ENCODE assay signal across 11 cellular contexts in genomic region chr1:206175459-206176112, GRCh38. TPM values are rescaled to one million over a fixed set of nuclear protein-coding genes. Genes with fewer than 3 reads are reported as not detected.
DNase-seq lines count a peak whose midpoint lies in the region; ATAC-seq, FAIRE-seq and TF ChIP-seq lines count a peak whose summit lies in the region.
"Not testable (repeated sequence)": the region's sequence is repeated elsewhere in the genome, so short reads cannot be mapped to it uniquely, and the experiment has no call there.
"Had no signal": no experiment of that assay in that cellular context is flagged by ENCODE, and none has a peak within 500 bp of the region (broad histone marks: within the 10 kb centered on the region; RNA-seq: fewer than 3 reads in every experiment).

No MANE protein-coding gene starts in this region.

- not testable (repeated sequence) for FAIRE-seq in A549 (lab: Jason Lieb, UNC); K562 (lab: Jason Lieb, UNC); pancreas (lab: Jason Lieb, UNC)

- H3K9me1 ChIP-seq in K562 (ENCODE audit: control insufficient read depth, insufficient read depth, low read length), result not testable (repeated sequence)

- H3F3A ChIP-seq in PC-9 (ENCODE audit: insufficient read depth, low read depth), result peaks cover 12% of the 10 kb centered on the region

- intact Hi-C loops in PC-9 (cut with micrococcal nuclease; ENCODE audit: unreplicated experiment); K562 (cut with micrococcal nuclease); pancreas (cut with DNase I): not testable (repeated sequence)

- not testable (repeated sequence) for H3K9ac ChIP-seq in K562 (ENCODE audit: insufficient read depth in 1 of 2, low read depth in 2 of 2, low read length in 2 of 2)

- not testable (repeated sequence) for TF ChIP-seq CTCF in A549 (IDR thresholded peaks at IDR 0.05); pancreas (IDR thresholded peaks at IDR 0.05)
- TF ChIP-seq CTCF in PC-9 (conservative IDR thresholded peaks at IDR 0.05) (0 out of 2 replicates have a peak, but pooled peaks have one; percentile 17), K562 (IDR thresholded peaks at IDR 0.05 in 2 of 3, conservative IDR thresholded peaks at IDR 0.05 in 1 of 3; ENCODE audit: insufficient read depth in 2 of 3, low read depth in 1 of 3, low read length in 3 of 3) (peak in 2 of 3 experiments; percentile 16 to 41; a peak in 2 of 6 replicates)

- H3K9me2 ChIP-seq in PC-9 (ENCODE audit: insufficient read depth), result not testable (repeated sequence)

- not testable (repeated sequence) for H3K4me3 ChIP-seq in A549, PC-9, K562, pancreas

- TF ChIP-seq EP300 in A549 (IDR thresholded peaks at IDR 0.05); K562 (IDR thresholded peaks at IDR 0.05; ENCODE audit: low read length): not testable (repeated sequence)

- in situ Hi-C loops in G401 (cut with HindIII; ENCODE audit: low sequenced_read_pairs); K562 (cut with MboI): not testable (repeated sequence)

- H3K4me2 ChIP-seq in A549 (peak overlapping the region; percentile 47; the same call in 2 of the 3 replicates), PC-9 (peak overlapping the region; percentile 27)
- not testable (repeated sequence) for H3K4me2 ChIP-seq in K562 (ENCODE audit: insufficient read depth, low read length)

- WGBS in A549 (ENCODE audit: missing lambda C conversion rate), result 38% methylated on average over 1 of the region's 4 CpGs
- WGBS in K562 (ENCODE audit: insufficient coverage, low coverage, missing lambda C conversion rate), result 39% methylated on average over 1 of the region's 4 CpGs
- WGBS in pancreas, 2 donors, result 38 to 62% methylated on average over 1 of the region's 4 CpGs

- not testable (repeated sequence) for H2AFZ ChIP-seq in PC-9; K562 (ENCODE audit: low read depth, low read length)

- not testable (repeated sequence) for TF ChIP-seq RAD21 in A549 (conservative IDR thresholded peaks at IDR 0.05 in 1 of 2, IDR thresholded peaks at IDR 0.05 in 1 of 2)
- TF ChIP-seq RAD21 in K562 (CRISPR knock-in tag; conservative IDR thresholded peaks at IDR 0.05 in 1 of 2, IDR thresholded peaks at IDR 0.05 in 1 of 2), result peak in 1 of 2 experiments; percentile 39; a peak in 2 of 4 replicates

- H4K20me1 ChIP-seq in PC-9 (ENCODE audit: insufficient read depth); K562 (replicated peaks; ENCODE audit: control insufficient read depth, insufficient read depth, low read length): not testable (repeated sequence)

- H3K4me1 ChIP-seq in A549; K562 (replicated peaks in 1 of 2; ENCODE audit: control insufficient read depth in 2 of 2, insufficient read depth in 2 of 2, low read length in 2 of 2); pancreas: not testable (repeated sequence)
- peaks cover 32% of the 10 kb centered on the region for H3K4me1 ChIP-seq in PC-9 (replicated peaks; ENCODE audit: insufficient read depth)

- not testable (repeated sequence) for H3K9me3 ChIP-seq in A549; PC-9 (ENCODE audit: insufficient read depth, low read depth); K562 (replicated peaks; ENCODE audit: control insufficient read depth, insufficient read depth, low read depth, low read length); pancreas

- POLR2A ChIA-PET in A549 (lab: Yijun Ruan, JAX); PC-9 (lab: Charles Lee; ENCODE audit: unreplicated experiment); K562 (lab: Yijun Ruan, JAX): not testable (repeated sequence)

- peak in 1 of 2 experiments; percentile 24 for DNase-seq in A549 (ENCODE audit: low read depth in 1 of 2, low spot score in 1 of 2)
- peak; percentile 12 for DNase-seq in G401 (ENCODE audit: low spot score)
- peak; percentile 46 for DNase-seq in LHCN-M2 (ENCODE audit: low read depth)
- DNase-seq in PC-9, result peak; percentile 4 to 67
- DNase-seq in K562 (ENCODE audit: extremely low read depth in 1 of 4, low spot score in 3 of 4), result peak in 1 of 4 experiments; percentile 27
- peak; percentile 54 for DNase-seq in fibroblast of gingiva (ENCODE audit: low read depth)
- peak; percentile 0 for DNase-seq in iPS DF 19.7 (ENCODE audit: low read depth, low spot score)
- not testable (repeated sequence) for DNase-seq in pancreas

- not testable (repeated sequence) for TF ChIP-seq POLR2A in A549 (IDR thresholded peaks at IDR 0.05; ENCODE audit: low read length); K562 (conservative IDR thresholded peaks at IDR 0.05)

- H3K27me3 ChIP-seq in PC-9 (ENCODE audit: insufficient read depth, low read depth); K562 (ENCODE audit: control insufficient read depth in 2 of 2, insufficient read depth in 2 of 2, low read length in 2 of 2); pancreas: not testable (repeated sequence)

- H3K79me2 ChIP-seq in PC-9 (ENCODE audit: low read depth); K562 (ENCODE audit: control insufficient read depth, insufficient read depth, low read length): not testable (repeated sequence)

- H3K27ac ChIP-seq in A549 (peak overlapping the region; percentile 21 to 53; a peak in 4 of 6 replicates), PC-9 (peak overlapping the region; percentile 42)
- not testable (repeated sequence) for H3K27ac ChIP-seq in K562 (ENCODE audit: extremely low read depth, low read depth, low read length); pancreas

- not testable (repeated sequence) for BruUV-seq in PC-9 (replicated peaks; lab: Mats Ljungman, UMichigan); K562 (replicated peaks; lab: Mats Ljungman, UMichigan)

- ATAC-seq in A549, result peak; percentile 61 to 79
- ATAC-seq in K562, result peak; percentile 63
- peak in 3 of 4 donors; percentile 53 to 73 (median 71) for ATAC-seq in pancreas

- not testable (repeated sequence) for H3K36me3 ChIP-seq in PC-9 (ENCODE audit: low read depth); K562 (ENCODE audit: control insufficient read depth, insufficient read depth, low read length); pancreas

- CTCF ChIA-PET in A549 (lab: Yijun Ruan, JAX); PC-9 (lab: Charles Lee); K562 (lab: Yijun Ruan, JAX; ENCODE audit: low intra/inter-chr PET ratio): not testable (repeated sequence)

RNA-seq across cellular contexts. Expression of gene FAM72A, which starts 27.1 kb away (rescaled TPM):
- polyA plus RNA-seq in A549 (2011; rRNA removed) (16.8 and 17.5 TPM in 2 replicates), A549 (2017; fragmentation: RNase III; extraction: RNeasy Plus Mini Kit Qiagen cat#74134 plus additional on column Dnase treatment) (18.7 to 20.0 TPM (median 18.8 TPM) in 3 replicates), K562 (2011; rRNA removed) (51.1 and 56.2 TPM in 2 replicates), K562 (2014; fragmentation: Illumina TruSeq; extraction: Trizol) (47.7 and 58.3 TPM in 2 replicates), K562 (2014; fragmentation: Nextera tagmentation; extraction: Ambion mirVana) (10 to 100 TPM; 12.3 to 13.9 TPM), K562 (2014; rRNA removed) (33.5 and 40.7 TPM in 2 replicates), pancreas (under 1 TPM; 0.63 to 0.84 TPM)
- polyA plus RNA-seq in A549 (2012; cell fraction: cytosol; rRNA removed), result 11.6 and 12.1 TPM in 2 replicates
- polyA plus RNA-seq in A549 (2012; cell fraction: nucleus; rRNA removed), result 6.1 and 9.2 TPM in 2 replicates
- polyA minus RNA-seq in A549 (2011; rRNA and poly(A)+ RNA removed), result 6.7 and 7.9 TPM in 2 replicates
- total RNA-seq in G401 (2014; rRNA removed; shearing (Covaris generic)), result 8.4 and 18.6 TPM in 2 replicates
- total RNA-seq in LHCN-M2 (2014; rRNA removed) (4.6 and 6.2 TPM in 2 replicates), PC-9 (2021) (13.2 and 20.0 TPM in 2 replicates), K562 (2014; rRNA removed) (22.5 and 30.5 TPM in 2 replicates), K562 (2014; rRNA removed; fragmentation: Illumina TruSeq; extraction: Trizol) (37.2 and 41.4 TPM in 2 replicates), K562 (2015; rRNA removed; fragmentation: Illumina TruSeq; extraction: Trizol) (32.7 and 37.0 TPM in 2 replicates), K562 (2021) (28.2 and 30.7 TPM in 2 replicates), pancreas (1 to 10 TPM in 1 of 6 donors, under 1 TPM in 2, not detected in 3; 0.98 to 1.6 (median 0.98) TPM)
- polyA plus RNA-seq in LHCN-M2 (2012), result 3.3 TPM
- 28.1 and 40.1 TPM in 2 replicates for total RNA-seq in K562 (2011; cell fraction: chromatin; rRNA removed; ENCODE audit: low replicate concordance)
- total RNA-seq in K562 (2011; cell fraction: nucleolus; rRNA removed), result 22.2 and 23.9 TPM in 2 replicates
- total RNA-seq in K562 (2011; cell fraction: nucleoplasm; rRNA removed), result 33.7 and 40.9 TPM in 2 replicates
- polyA plus RNA-seq in K562 (2011; cell fraction: cytosol; rRNA removed), result 22.8 and 32.9 TPM in 2 replicates
- 30.1 and 42.1 TPM in 2 replicates for polyA plus RNA-seq in K562 (2011; cell fraction: nucleus; rRNA removed)
- polyA plus RNA-seq in K562 (2012), result 27.4 and 32.4 TPM in 2 replicates
- 56.9 and 71.7 TPM in 2 replicates for polyA minus RNA-seq in K562 (2011; rRNA and poly(A)+ RNA removed)
- polyA minus RNA-seq in K562 (2011; cell fraction: cytosol; rRNA and poly(A)+ RNA removed), result 19.2 and 29.8 TPM in 2 replicates
- 16.2 and 27.2 TPM in 2 replicates for polyA minus RNA-seq in K562 (2011; cell fraction: nucleus; rRNA and poly(A)+ RNA removed)

RNA-seq across cellular contexts. Expression of gene SRGAP2, which starts 27.8 kb away (rescaled TPM):
- 12.3 and 18.7 TPM in 2 replicates for polyA plus RNA-seq in A549 (2011; rRNA removed)
- polyA plus RNA-seq in A549 (2012; cell fraction: cytosol; rRNA removed), result 5.7 and 7.8 TPM in 2 replicates
- 19.1 and 31.0 TPM in 2 replicates for polyA plus RNA-seq in A549 (2012; cell fraction: nucleus; rRNA removed)
- 16.5 to 20.1 TPM (median 19.6 TPM) in 3 replicates for polyA plus RNA-seq in A549 (2017; fragmentation: RNase III; extraction: RNeasy Plus Mini Kit Qiagen cat#74134 plus additional on column Dnase treatment)
- 28.7 and 43.6 TPM in 2 replicates for polyA minus RNA-seq in A549 (2011; rRNA and poly(A)+ RNA removed)
- total RNA-seq in G401 (2014; rRNA removed; shearing (Covaris generic)), result 16.5 and 24.9 TPM in 2 replicates
- 34.4 and 43.9 TPM in 2 replicates for total RNA-seq in LHCN-M2 (2014; rRNA removed)
- polyA plus RNA-seq in LHCN-M2 (2012), result 18.4 TPM
- total RNA-seq in PC-9 (2021), result 130 and 135 TPM in 2 replicates
- 121 and 136 TPM in 2 replicates for total RNA-seq in K562 (2011; cell fraction: chromatin; rRNA removed; ENCODE audit: low replicate concordance)
- 59.9 and 74.1 TPM in 2 replicates for total RNA-seq in K562 (2011; cell fraction: nucleolus; rRNA removed)
- total RNA-seq in K562 (2011; cell fraction: nucleoplasm; rRNA removed), result 101 and 123 TPM in 2 replicates
- total RNA-seq in K562 (2014; rRNA removed), result 29.2 and 35.6 TPM in 2 replicates
- 15.3 and 15.6 TPM in 2 replicates for total RNA-seq in K562 (2014; rRNA removed; fragmentation: Illumina TruSeq; extraction: Trizol)
- total RNA-seq in K562 (2015; rRNA removed; fragmentation: Illumina TruSeq; extraction: Trizol), result 14.9 TPM in 2 replicates
- 50.7 and 54.7 TPM in 2 replicates for total RNA-seq in K562 (2021)
- 10.5 and 12.5 TPM in 2 replicates for polyA plus RNA-seq in K562 (2011; rRNA removed)
- polyA plus RNA-seq in K562 (2011; cell fraction: cytosol; rRNA removed), result 15.0 and 17.1 TPM in 2 replicates
- polyA plus RNA-seq in K562 (2011; cell fraction: nucleus; rRNA removed), result 37.9 and 70.6 TPM in 2 replicates
- polyA plus RNA-seq in K562 (2012), result 24.1 and 37.6 TPM in 2 replicates
- polyA plus RNA-seq in K562 (2014; fragmentation: Illumina TruSeq; extraction: Trizol), result 23.8 and 26.3 TPM in 2 replicates
- polyA plus RNA-seq in K562 (2014; fragmentation: Nextera tagmentation; extraction: Ambion mirVana), result 1 to 10 TPM; 4.1 to 5.3 TPM
- 19.1 and 22.0 TPM in 2 replicates for polyA plus RNA-seq in K562 (2014; rRNA removed)
- polyA minus RNA-seq in K562 (2011; rRNA and poly(A)+ RNA removed), result 32.8 and 33.5 TPM in 2 replicates
- polyA minus RNA-seq in K562 (2011; cell fraction: cytosol; rRNA and poly(A)+ RNA removed), result 19.7 and 34.8 TPM in 2 replicates
- 46.9 and 53.1 TPM in 2 replicates for polyA minus RNA-seq in K562 (2011; cell fraction: nucleus; rRNA and poly(A)+ RNA removed)
- total RNA-seq in pancreas, result 10 to 100 TPM in 5 of 6 donors, 1 to 10 TPM in 1; 8.0 to 36.3 (median 13.3) TPM
- 10 to 100 TPM in 1 of 2 donors, 1 to 10 TPM in 1; 9.2 to 12.8 TPM for polyA plus RNA-seq in pancreas

RNA-seq across cellular contexts. Expression of gene AVPR1B, which starts 58.4 kb away (rescaled TPM):
- not detected in 2 replicates for polyA plus RNA-seq in A549 (2011; rRNA removed)
- not detected in 2 replicates for polyA plus RNA-seq in A549 (2012; cell fraction: cytosol; rRNA removed)
- polyA plus RNA-seq in A549 (2012; cell fraction: nucleus; rRNA removed), result not detected in 2 replicates
- not detected in 3 replicates for polyA plus RNA-seq in A549 (2017; fragmentation: RNase III; extraction: RNeasy Plus Mini Kit Qiagen cat#74134 plus additional on column Dnase treatment)
- not detected in 2 replicates for polyA minus RNA-seq in A549 (2011; rRNA and poly(A)+ RNA removed)
- not detected in 2 replicates for total RNA-seq in G401 (2014; rRNA removed; shearing (Covaris generic))
- total RNA-seq in LHCN-M2 (2014; rRNA removed), result not detected in 2 replicates
- polyA plus RNA-seq in LHCN-M2 (2012), result not detected
- total RNA-seq in PC-9 (2021), result not detected in 2 replicates
- not detected in 2 replicates for total RNA-seq in K562 (2011; cell fraction: chromatin; rRNA removed; ENCODE audit: low replicate concordance)
- not detected in 2 replicates for total RNA-seq in K562 (2011; cell fraction: nucleolus; rRNA removed)
- total RNA-seq in K562 (2011; cell fraction: nucleoplasm; rRNA removed), result not detected in 2 replicates
- not detected in 2 replicates for total RNA-seq in K562 (2014; rRNA removed)
- not detected in 2 replicates for total RNA-seq in K562 (2014; rRNA removed; fragmentation: Illumina TruSeq; extraction: Trizol)
- not detected in 2 replicates for total RNA-seq in K562 (2015; rRNA removed; fragmentation: Illumina TruSeq; extraction: Trizol)
- total RNA-seq in K562 (2021), result not detected in 2 replicates
- polyA plus RNA-seq in K562 (2011; rRNA removed), result not detected in 2 replicates
- not detected in 2 replicates for polyA plus RNA-seq in K562 (2011; cell fraction: cytosol; rRNA removed)
- polyA plus RNA-seq in K562 (2011; cell fraction: nucleus; rRNA removed), result not detected in 2 replicates
- polyA plus RNA-seq in K562 (2012), result not detected in 2 replicates
- not detected in 2 replicates for polyA plus RNA-seq in K562 (2014; fragmentation: Illumina TruSeq; extraction: Trizol)
- polyA plus RNA-seq in K562 (2014; fragmentation: Nextera tagmentation; extraction: Ambion mirVana), result not detected
- not detected in 2 replicates for polyA plus RNA-seq in K562 (2014; rRNA removed)
- polyA minus RNA-seq in K562 (2011; rRNA and poly(A)+ RNA removed), result not detected in 2 replicates
- not detected in 2 replicates for polyA minus RNA-seq in K562 (2011; cell fraction: cytosol; rRNA and poly(A)+ RNA removed)
- not detected in 2 replicates for polyA minus RNA-seq in K562 (2011; cell fraction: nucleus; rRNA and poly(A)+ RNA removed)
- under 1 TPM; 0.13 to 0.43 (median 0.24) TPM for total RNA-seq in pancreas
- 1 to 10 TPM in 1 of 2 donors, under 1 TPM in 1; 0.68 to 1.1 TPM for polyA plus RNA-seq in pancreas
- total RNA-seq: NCI-H460; pulmonary artery endothelial cell; T-helper 1 cell treated with Interleukin-12 subunit alpha and Interleukin-12 subunit beta and Interleukin-4 antibody, amounts not matched to agents 30 ng/mL and 1 ng/mL, for 36 hours had no signal
